30 cellular contexts compared by ENCODE assay signal in the genomic region with DNA sequence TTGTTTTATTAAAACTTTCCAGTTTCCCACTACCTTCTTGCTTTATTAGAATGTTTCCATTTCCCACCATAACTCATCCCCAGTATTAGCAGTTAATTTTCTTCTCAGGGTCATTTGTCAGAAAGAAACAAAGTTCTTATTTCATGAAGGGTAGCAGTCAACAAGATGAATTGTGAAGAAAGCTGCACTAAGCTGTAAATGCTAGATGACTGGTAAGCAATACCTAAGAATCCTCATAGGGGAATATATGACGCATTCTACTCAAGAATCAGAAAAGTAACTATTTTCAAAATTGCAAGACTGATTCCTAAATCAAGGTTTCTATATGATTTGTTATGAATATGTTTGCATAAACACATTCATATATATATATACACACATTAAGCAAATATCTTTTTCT.
"Had no signal": no experiment of that assay in that cellular context is flagged by ENCODE, and none has a peak within 500 bp of the region (broad histone marks: within the 10 kb centered on the region; RNA-seq: fewer than 3 reads in every experiment).

No MANE protein-coding gene starts in this region.

- H3K27me3 Mint-ChIP-seq: activated B cell treated with CpG ODN at 0.5 μM for 24 hours had no signal

- H3K9me3 Mint-ChIP-seq: activated B cell treated with CpG ODN at 0.5 μM for 24 hours; activated naive CD4-positive, alpha-beta T cell treated with anti-CD3 and anti-CD28 coated beads for 36 hours; activated naive CD4-positive, alpha-beta T cell treated with anti-CD3 and anti-CD28 coated beads, Interleukin-2, amount 50 U/mL, for 72 hours; activated T-cell treated with anti-CD3 and anti-CD28 coated beads, Interleukin-2, amount 50 U/mL, for 4 hours had no signal

- H3K27ac Mint-ChIP-seq: activated B cell treated with CpG ODN at 0.5 μM for 24 hours; activated naive CD4-positive, alpha-beta T cell treated with anti-CD3 and anti-CD28 coated beads for 36 hours had no signal

- DNase-seq: activated B cell treated with CpG ODN at 0.5 μM for 24 hours; activated CD4-positive, alpha-beta T cell treated with anti-CD3 and anti-CD28 coated beads for 48 hours; activated CD4-positive, CD25-positive, alpha-beta regulatory T cell treated with anti-CD3 and anti-CD28 coated beads, Interleukin-2, amount 50 U/mL, for 72 hours; activated CD8-positive, alpha-beta memory T cell treated with anti-CD3 and anti-CD28 coated beads, Interleukin-2, amount 50 U/mL, for 4 hours; activated gamma-delta T cell treated with Interleukin-2 at 50 U/mL for 16 hours; activated naive CD4-positive, alpha-beta T cell treated with anti-CD3 and anti-CD28 coated beads for 36 hours; activated T-cell treated with anti-CD3 and anti-CD28 coated beads for 4 hours; activated T-cell treated with anti-CD3 and anti-CD28 coated beads, Interleukin-2, amount 50 U/mL, for 4 hours; amniotic stem cell; aorta; brain microvascular endothelial cell; central memory CD4-positive, alpha-beta T cell; Kasumi-1; KG1; MG63; NCI-H1048; NCI-H1105 treated with DMSO at 0.1 percent for 48 hours; NCI-H1436; NCI-H1694; NCI-H1930; NCI-H345; NCI-H524 treated with DMSO at 0.1 percent for 48 hours; PC-9; SIG-M5; SW 1271; T-helper 1 cell; T-helper 2 cell; T-helper 9 cell had no signal

- ATAC-seq: activated T-cell treated with anti-CD3 and anti-CD28 coated beads, Interleukin-2, amount 50 U/mL, for 4 hours; Right ventricle myocardium inferior had no signal

- H3K4me3 Mint-ChIP-seq: activated B cell treated with CpG ODN at 0.5 μM for 24 hours; activated naive CD4-positive, alpha-beta T cell treated with anti-CD3 and anti-CD28 coated beads for 36 hours; activated T-cell treated with anti-CD3 and anti-CD28 coated beads, Interleukin-2, amount 50 U/mL, for 4 hours had no signal
